In the genomic region with DNA sequence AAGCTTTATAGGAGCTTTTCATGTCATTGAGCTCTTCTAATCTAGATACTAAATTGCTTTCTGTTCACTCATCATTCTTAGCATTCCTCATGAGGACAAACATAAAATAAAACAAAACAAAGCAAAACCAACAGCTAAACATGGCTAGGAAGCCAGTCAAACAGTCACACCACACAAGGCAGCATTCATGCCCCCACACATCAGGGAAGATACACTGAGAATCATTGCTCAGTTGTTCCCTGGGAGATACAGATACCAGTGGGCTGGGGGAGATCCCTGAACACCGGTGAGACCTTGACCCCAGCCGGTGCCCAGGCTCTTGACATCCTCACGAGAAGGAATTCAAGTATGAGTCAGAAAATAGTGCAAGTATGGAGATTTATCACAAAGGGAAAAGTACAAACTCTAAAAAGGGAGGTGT, we compare ENCODE assay signal across 1 cellular context.
TF ChIP-seq lines count a peak whose summit lies in the region.

No MANE protein-coding gene starts in this region.

TF ChIP-seq in IMR-90, 13 proteins besides CTCF, POLR2A, EP300 and RAD21:
- TF ChIP-seq RCOR1 (IDR thresholded peaks at IDR 0.05; ENCODE audit: insufficient replicate concordance, low read length) (no peak), BHLHE40 (IDR thresholded peaks at IDR 0.05; ENCODE audit: low read depth, low read length) (peak; percentile 56; the same call in 1 of the 2 replicates), FOS (IDR thresholded peaks at IDR 0.05; ENCODE audit: low read depth, low read length) (0 out of 2 replicates have a peak, but pooled peaks have one; percentile 11)
